9 cellular contexts compared by ENCODE assay signal in the genomic region with DNA sequence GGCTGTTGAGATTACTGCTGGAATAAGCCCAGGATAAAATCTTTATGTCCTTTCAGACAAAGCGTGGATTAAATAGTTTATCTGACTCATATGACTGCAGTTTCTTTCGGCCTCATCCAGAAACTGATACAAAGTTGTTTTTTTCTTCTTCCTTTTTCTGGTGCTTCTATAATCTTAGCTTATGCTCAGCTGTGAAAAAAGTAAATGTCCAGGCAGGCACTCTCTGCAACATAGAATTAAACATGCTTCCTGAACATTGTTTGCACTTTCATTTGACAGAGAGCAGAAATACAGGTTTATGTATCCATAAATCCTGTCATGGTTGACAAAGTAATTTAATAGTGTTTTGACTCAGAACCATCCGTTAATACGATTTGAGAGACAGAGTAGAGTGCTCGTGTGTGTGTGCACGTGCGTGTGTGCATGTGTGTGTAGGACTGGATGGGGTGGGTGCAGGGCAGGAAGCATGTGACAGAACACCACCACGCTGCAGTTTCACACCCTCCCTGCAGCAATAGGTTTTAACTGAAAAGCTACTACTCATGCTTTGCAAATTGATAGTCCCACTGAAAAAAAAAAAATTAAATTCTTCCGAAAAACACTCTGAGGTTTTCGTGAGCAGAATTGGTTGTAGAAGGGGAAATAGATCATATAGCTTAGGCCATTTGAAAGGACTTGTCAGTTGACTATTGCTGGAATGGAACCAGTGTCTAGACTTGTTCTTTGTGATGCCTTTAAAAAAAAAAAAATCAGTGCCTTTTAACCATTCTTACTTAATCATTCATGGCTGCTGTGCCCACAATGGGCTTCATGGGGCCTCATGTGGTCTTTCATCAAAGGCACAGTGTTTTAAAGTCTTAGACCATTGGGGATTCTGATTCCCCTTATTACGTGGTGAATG.
A peak's percentile ranks its signal among the peaks of the same experiment; 100 is the strongest.
DNase-seq lines count a peak whose midpoint lies in the region; ATAC-seq, FAIRE-seq and TF ChIP-seq lines count a peak whose summit lies in the region.
"Had no signal": no experiment of that assay in that cellular context is flagged by ENCODE, and none has a peak within 500 bp of the region (broad histone marks: within the 10 kb centered on the region; RNA-seq: fewer than 3 reads in every experiment).

No MANE protein-coding gene starts in this region.

- FAIRE-seq in H1 (lab: Jason Lieb, UNC), result no peak
- FAIRE-seq in pancreas (lab: Jason Lieb, UNC), result peak; percentile 13

- in situ Hi-C loops in GM13977 (cut with MboI; ENCODE audit: low pct_unique_long_range_greater_than_20kb, low sequenced_read_pairs, unreplicated experiment), result no loop called here
- in situ Hi-C loops in brain microvascular endothelial cell (cut with HindIII; ENCODE audit: low pct_ligation_motif_present, low sequenced_read_pairs), result no loop called here

- no peak overlapping the region for H2AFZ ChIP-seq in H1 (ENCODE audit: low read length)

- H4K8ac ChIP-seq in H1 (ENCODE audit: extremely low read depth, insufficient read depth, low read length), result no peak overlapping the region

- CTCF ChIA-PET in HEK293T (lab: Yijun Ruan, JAX) (interaction anchor here (0.5 to 0.7 kb wide), 2 partner anchors 15 to 471 kb away, joined by 3 to 4 read pairs; no protein-coding TSS in a partner anchor), H1 (lab: Charles Lee; ENCODE audit: partially characterized antibody) (interaction anchor here (1.0 to 1.9 kb wide), 2 partner anchors 20 to 113 kb away, joined by 3 to 6 read pairs; no protein-coding TSS in a partner anchor)

- intact Hi-C loops in pancreas (cut with DNase I), result loop anchor here in 2 of 3 donors (10.0 kb wide), 1 partner anchor 59 kb away; no protein-coding TSS in a partner anchor

- DNase-seq in GM13977 (ENCODE audit: low spot score), result peak; percentile 45
- DNase-seq in HEK293T (ENCODE audit: extremely low spot score), result no peak
- DNase-seq in NCI-H1105 treated with DMSO at 0.1 percent for 48 hours (lab: John Stamatoyannopoulos, UW), result peak; percentile 47
- DNase-seq in activated CD4-positive, alpha-beta T cell treated with anti-CD3 and anti-CD28 coated beads for 48 hours, result peak; percentile 77
- no peak for DNase-seq in H1 (ENCODE audit: low read depth in 1 of 2, low spot score in 2 of 2)
- no peak for DNase-seq in pancreas
- DNase-seq in brain microvascular endothelial cell, result no peak
- no peak for DNase-seq in cerebellar nuclear complex (lab: John Stamatoyannopoulos, UW)

- H3K18ac ChIP-seq in H1 (ENCODE audit: extremely low read depth, low read length), result no peak overlapping the region

- H3K56ac ChIP-seq in H1 (replicated peaks; ENCODE audit: insufficient read length, low read depth, low read length), result no peak overlapping the region

- no peak overlapping the region for H3K14ac ChIP-seq in H1 (ENCODE audit: insufficient read length)

- H3K27me3 ChIP-seq in H1 (replicated peaks in 1 of 4; ENCODE audit: control insufficient read depth in 3 of 4, extremely low read depth in 1 of 4, insufficient read depth in 3 of 4, low read length in 3 of 4), result no peaks in the 10 kb centered on the region
- no peaks in the 10 kb centered on the region for H3K27me3 ChIP-seq in pancreas
- H3K27me3 ChIP-seq in brain microvascular endothelial cell (replicated peaks), result no peaks in the 10 kb centered on the region
- H3K27me3 ChIP-seq: SJSA1 had no signal

- H3K4me3 ChIP-seq in H1 (ENCODE audit: extremely low read depth in 1 of 4, insufficient read depth in 2 of 4, low read depth in 3 of 4, low read length in 4 of 4) (no peak overlapping the region), pancreas (no peak overlapping the region), brain microvascular endothelial cell (ENCODE audit: low read depth, low read length) (no peak overlapping the region)
- H3K4me3 ChIP-seq: SJSA1 had no signal

- WGBS in H1 (ENCODE audit: extremely low coverage in 1 of 2, insufficient coverage in 1 of 2, insufficient read length in 1 of 2, insufficient replicate concordance in 2 of 2, low coverage in 1 of 2, low lambda C conversion rate in 2 of 2, missing lambda C conversion rate in 1 of 2), 2 experiments, result 84% methylated on average over 11 of the region's 11 CpGs; no CpG with 5 or more reads in 1 of the 2 experiments
- 27 to 31% methylated on average over 11 of the region's 11 CpGs for WGBS in pancreas, 2 donors

- H2BK5ac ChIP-seq in H1 (ENCODE audit: low read depth, low read length), result no peak overlapping the region

- H2BK120ac ChIP-seq in H1 (replicated peaks; ENCODE audit: low read depth, low read length), result no peak overlapping the region

- peaks cover 0 to 19% (median 3%) of the 10 kb centered on the region in 4 experiments; a peak in 3 of 7 replicates for H3K4me1 ChIP-seq in H1 (replicated peaks in 1 of 4; ENCODE audit: control insufficient read depth in 3 of 4, insufficient read depth in 4 of 4, low read length in 3 of 4)
- H3K4me1 ChIP-seq in pancreas, result peaks cover 7 to 66% (median 55%) of the 10 kb centered on the region in 3 donors

- H2AK5ac ChIP-seq in H1 (ENCODE audit: low read depth, low read length), result no peak overlapping the region

- no peak for TF ChIP-seq POLR2A in H1 (IDR thresholded peaks at IDR 0.05; ENCODE audit: control extremely low read depth in 1 of 2, low read depth in 2 of 2, low read length in 2 of 2)

- H3K9me3 ChIP-seq in H1 (ENCODE audit: insufficient read depth in 2 of 2, low read depth in 1 of 2, low read length in 1 of 2), result no peaks in the 10 kb centered on the region
- no peaks in the 10 kb centered on the region for H3K9me3 ChIP-seq in pancreas
- H3K9me3 ChIP-seq: SJSA1 had no signal

- peaks cover 5 to 8% of the 10 kb centered on the region in 2 experiments for H4K20me1 ChIP-seq in H1 (replicated peaks in 1 of 2; ENCODE audit: control insufficient read depth in 1 of 2, insufficient read depth in 2 of 2, low read length in 2 of 2)

- H2BK12ac ChIP-seq in H1 (ENCODE audit: low read depth, low read length), result no peak overlapping the region

- ATAC-seq in pancreas, result peak; percentile 36 to 72 (median 64)

- TF ChIP-seq RAD21 in H1 (IDR thresholded peaks at IDR 0.05 in 1 of 2, conservative IDR thresholded peaks at IDR 0.05 in 1 of 2; ENCODE audit: low read depth in 2 of 2, low read length in 2 of 2), result no peak

- TF ChIP-seq CTCF in GM13977 (IDR thresholded peaks at IDR 0.05; ENCODE audit: extremely low read depth, insufficient read depth, missing control alignments) (no peak), H1 (IDR thresholded peaks at IDR 0.05; ENCODE audit: control extremely low read depth in 1 of 3, insufficient read depth in 1 of 3, low read depth in 1 of 3, low read length in 3 of 3) (no peak), pancreas (IDR thresholded peaks at IDR 0.05) (no peak), brain microvascular endothelial cell (IDR thresholded peaks at IDR 0.05; ENCODE audit: low read depth, low read length, missing control alignments) (no peak)

- no peaks in the 10 kb centered on the region for H3K23me2 ChIP-seq in H1 (ENCODE audit: low read depth, low read length)

- no peaks in the 10 kb centered on the region; the same call in 1 of the 2 replicates for H3K79me1 ChIP-seq in H1 (ENCODE audit: low read depth, low read length)

- no peak for TF ChIP-seq EP300 in H1 (IDR thresholded peaks at IDR 0.05; ENCODE audit: borderline replicate concordance in 1 of 2, low read depth in 2 of 2, low read length in 2 of 2)

- H3K4ac ChIP-seq in H1 (replicated peaks; ENCODE audit: insufficient read length, low read depth, low read length), result no peak overlapping the region

- no peak overlapping the region for H3K4me2 ChIP-seq in H1 (ENCODE audit: insufficient read depth in 1 of 2, low read depth in 2 of 2, low read length in 2 of 2)

- H3K23ac ChIP-seq in H1 (ENCODE audit: insufficient read length), result no peak overlapping the region

- peak overlapping the region; percentile 47 for H4K5ac ChIP-seq in H1 (ENCODE audit: insufficient read length, low read depth, low read length)

- no peak overlapping the region for H2BK15ac ChIP-seq in H1 (ENCODE audit: low read length)

- H3K9ac ChIP-seq in H1 (replicated peaks in 1 of 4; ENCODE audit: extremely low read depth in 1 of 4, low read depth in 3 of 4, low read length in 3 of 4), result no peak overlapping the region

- peaks cover 0 to 69% of the 10 kb centered on the region in 2 experiments; a peak in 2 of 4 replicates for H3K79me2 ChIP-seq in H1 (ENCODE audit: control insufficient read depth in 1 of 2, insufficient read depth in 2 of 2, low read length in 2 of 2)

- H3K27ac ChIP-seq in H1 (ENCODE audit: low read depth, low read length), result no peak overlapping the region
- H3K27ac ChIP-seq in pancreas, result peak overlapping the region in 3 of 4 donors; percentile 30 to 73 (median 63)
- no peak overlapping the region for H3K27ac ChIP-seq in brain microvascular endothelial cell
- H3K27ac ChIP-seq: SJSA1 had no signal

- no peak overlapping the region for H4K91ac ChIP-seq in H1 (replicated peaks; ENCODE audit: insufficient read length, low read length)

- H3K36me3 ChIP-seq in H1 (ENCODE audit: control insufficient read depth in 2 of 4, insufficient read depth in 4 of 4, low read length in 3 of 4) (no peaks in the 10 kb centered on the region), pancreas (no peaks in the 10 kb centered on the region), brain microvascular endothelial cell (replicated peaks) (no peaks in the 10 kb centered on the region)
- H3K36me3 ChIP-seq: SJSA1 had no signal

- POLR2A ChIA-PET in HEK293T (lab: Yijun Ruan, JAX) (no interaction called here), H1 (lab: Charles Lee; ENCODE audit: partially characterized antibody) (interaction anchor here (0.6 to 0.7 kb wide), 3 partner anchors 68 to 152 kb away, joined by 3 to 6 read pairs (median 3); no protein-coding TSS in a partner anchor)

- no peak overlapping the region for H2BK20ac ChIP-seq in H1 (ENCODE audit: low read length)

TF ChIP-seq in HEK293T, 16 proteins besides CTCF, POLR2A, EP300 and RAD21 (continues in another document):
- peak; percentile 73 for TF ChIP-seq CTBP1 (IDR thresholded peaks at IDR 0.05; ENCODE audit: borderline replicate concordance)

TF ChIP-seq in H1, 55 proteins besides CTCF, POLR2A, EP300 and RAD21:
- TF ChIP-seq PHF8 (conservative IDR thresholded peaks at IDR 0.05; ENCODE audit: low read depth, low read length) (no peak), MAFK (IDR thresholded peaks at IDR 0.05; ENCODE audit: low read depth, low read length) (no peak), GTF2F1 (IDR thresholded peaks at IDR 0.05; ENCODE audit: borderline replicate concordance, low read depth, low read length) (no peak), CBX5 (IDR thresholded peaks at IDR 0.05; ENCODE audit: low read depth, low read length) (no peak), CEBPB (IDR thresholded peaks at IDR 0.05; ENCODE audit: low read depth, low read length) (no peak)

Comparison
In these comparisons a context has a peak if more than half of its experiments do, and no peak if none do; other contexts are left out.
1. DNase-seq: peak in GM13977 (single experiment), NCI-H1105 treated with DMSO at 0.1 percent for 48 hours (single experiment) and activated CD4-positive, alpha-beta T cell treated with anti-CD3 and anti-CD28 coated beads for 48 hours (single experiment); none in HEK293T (single experiment), H1 (0 of 2), pancreas (0 of 6), brain microvascular endothelial cell (single experiment) and cerebellar nuclear complex (0 of 2).
2. H3K27ac ChIP-seq: peak in pancreas (3 of 4); none in H1 (single experiment) and brain microvascular endothelial cell (single experiment).